ENCODE assay signal across 27 cellular contexts in the genomic region with DNA sequence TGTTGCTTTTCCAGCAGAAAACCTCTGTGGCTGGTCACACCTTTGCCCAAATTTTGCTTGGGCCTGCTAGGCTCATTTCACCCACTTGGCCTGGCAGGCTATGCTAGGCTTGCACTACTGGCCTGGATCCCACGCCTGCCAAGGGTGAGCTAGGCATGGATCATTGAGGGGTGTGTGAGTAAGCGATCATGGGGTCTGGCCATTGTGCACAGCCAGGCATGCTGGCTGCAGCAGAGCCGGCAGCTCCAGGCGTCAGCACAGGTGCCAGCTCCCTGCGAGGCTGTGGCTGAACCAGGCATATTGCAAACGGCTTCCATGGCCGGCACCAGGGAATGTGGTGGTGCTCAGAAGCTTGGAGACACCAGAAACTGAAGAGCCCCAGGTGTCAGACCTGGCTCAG. TPM values are rescaled to one million over a fixed set of nuclear protein-coding genes. Genes with fewer than 3 reads are reported as not detected.
DNase-seq lines count a peak whose midpoint lies in the region; ATAC-seq and TF ChIP-seq lines count a peak whose summit lies in the region.
"Had no signal": no experiment of that assay in that cellular context is flagged by ENCODE, and none has a peak within 500 bp of the region (broad histone marks: within the 10 kb centered on the region; RNA-seq: fewer than 3 reads in every experiment).

No MANE protein-coding gene starts in this region.

- 82 to 95% (median 88%) methylated on average over 4 to 7 of the region's 7 CpGs for WGBS in heart left ventricle, 4 donors

- ATAC-seq in heart left ventricle (peak; percentile 77 to 96 (median 88)), HG03457 (IDR thresholded peaks at IDR 0.05; ENCODE audit: unreplicated experiment) (no peak)
- ATAC-seq: activated naive CD8-positive, alpha-beta T cell treated with anti-CD3 and anti-CD28 coated beads, Interleukin-2, amount 50 U/mL, for 24 hours; stimulated activated naive CD8-positive, alpha-beta T cell treated with anti-CD3 and anti-CD28 coated beads, Interleukin-15, amount 100 ng/mL, for 72 hours had no signal

- H3K9me3 ChIP-seq in heart left ventricle (no peaks in the 10 kb centered on the region), left ventricle myocardium inferior (replicated peaks) (no peaks in the 10 kb centered on the region)
- H3K9me3 ChIP-seq: tibial artery had no signal

- H3K27me3 ChIP-seq in heart left ventricle (no peaks in the 10 kb centered on the region), left ventricle myocardium inferior (ENCODE audit: low read depth) (no peaks in the 10 kb centered on the region)
- H3K27me3 ChIP-seq: brain microvascular endothelial cell, hepatocyte, tibial artery had no signal

- no peak for TF ChIP-seq CTCF in heart left ventricle (IDR thresholded peaks at IDR 0.05)
- no peak for TF ChIP-seq CTCF in left ventricle myocardium inferior (IDR thresholded peaks at IDR 0.05; ENCODE audit: borderline replicate concordance)

- H3K4me3 ChIP-seq in heart left ventricle (no peak overlapping the region), left ventricle myocardium inferior (no peak overlapping the region)
- H3K4me3 ChIP-seq: hepatocyte, smooth muscle cell, tibial artery had no signal

- intact Hi-C loops in heart left ventricle (cut with DNase I) = no loop called here
- intact Hi-C loops in left ventricle myocardium inferior (cut with micrococcal nuclease) = no loop called here

- peak overlapping the region in 2 of 12 donors; percentile 20 to 52 for H3K27ac ChIP-seq in heart left ventricle
- H3K27ac ChIP-seq in left ventricle myocardium inferior (replicated peaks) = no peak overlapping the region
- H3K27ac ChIP-seq: brain microvascular endothelial cell, hepatocyte, tibial artery had no signal

- H3K36me3 ChIP-seq in heart left ventricle (peaks cover 0 to 6% (median 0%) of the 10 kb centered on the region in 9 donors), left ventricle myocardium inferior (no peaks in the 10 kb centered on the region)
- H3K36me3 ChIP-seq: brain microvascular endothelial cell had no signal

- DNase-seq in heart left ventricle = peak; percentile 18 to 63 (median 43)
- no peak for DNase-seq in left ventricle myocardium inferior
- DNase-seq in astrocyte of the hippocampus (ENCODE audit: low read depth, low spot score) = peak; percentile 31
- DNase-seq in medulla oblongata (ENCODE audit: extremely low spot score) = peak; percentile 70
- peak; percentile 47 for DNase-seq in ureter (ENCODE audit: low spot score)
- DNase-seq in A172 (ENCODE audit: low spot score) = no peak
- no peak for DNase-seq in activated CD8-positive, alpha-beta memory T cell treated with anti-CD3 and anti-CD28 coated beads, Interleukin-2, amount 50 U/mL, for 4 hours
- DNase-seq: activated CD4-positive, alpha-beta T cell treated with anti-CD3 and anti-CD28 coated beads for 1 hour; activated naive CD8-positive, alpha-beta T cell treated with anti-CD3 and anti-CD28 coated beads, Interleukin-2, amount 50 U/mL, for 24 hours; activated T-cell treated with anti-CD3 and anti-CD28 coated beads, Interleukin-2, amount 50 U/mL, for 24 hours; brain microvascular endothelial cell; CD8-positive, alpha-beta memory T cell; erythroblast; H7; immature natural killer cell; NCI-H1105 treated with DMSO at 0.1 percent for 48 hours; NCI-H2081; NCI-H226; NCI-H69; RPMI8226; stimulated activated CD4-positive, alpha-beta T cell treated with anti-CD3 and anti-CD28 coated beads, Interleukin-1b, Interleukin-23, amount 100 ng/mL, for 48 hours; stimulated activated CD8-positive, alpha-beta memory T cell treated with anti-CD3 and anti-CD28 coated beads, Interleukin-4, amount 100 ng/mL, for 48 hours; stimulated activated naive CD8-positive, alpha-beta T cell treated with anti-CD3 and anti-CD28 coated beads, Interleukin-15, amount 100 ng/mL, for 72 hours; tibial artery had no signal

- no peaks in the 10 kb centered on the region for H3K4me1 ChIP-seq in heart left ventricle
- no peaks in the 10 kb centered on the region for H3K4me1 ChIP-seq in left ventricle myocardium inferior
- H3K4me1 ChIP-seq: tibial artery had no signal

- no peak for TF ChIP-seq POLR2A in heart left ventricle (IDR thresholded peaks at IDR 0.05)

RNA-seq across cellular contexts. Expression of a gene that starts 19.2 kb away (rescaled TPM):
- total RNA-seq in heart left ventricle (1 to 10 TPM in 6 of 9 donors, under 1 TPM in 3; 0.82 to 2.0 (median 1.6) TPM), left ventricle myocardium inferior (2.0 TPM), ureter (6.3 TPM)
- polyA plus RNA-seq in heart left ventricle = 1 to 10 TPM in 1 of 2 donors, under 1 TPM in 1; 0.22 to 1.4 TPM
- total RNA-seq in A172 (2014; rRNA removed; shearing (Covaris generic)) = 0.36 and 0.72 TPM in 2 replicates
- polyA plus RNA-seq: CD8-positive, alpha-beta memory T cell had no signal

Comparison
In these comparisons a context has a peak if more than half of its experiments do, and no peak if none do; other contexts are left out.
1. DNase-seq: peak in heart left ventricle (5 of 5), astrocyte of the hippocampus (single experiment), medulla oblongata (single experiment) and ureter (single experiment); none in left ventricle myocardium inferior (single experiment), A172 (single experiment) and activated CD8-positive, alpha-beta memory T cell treated with anti-CD3 and anti-CD28 coated beads, Interleukin-2, amount 50 U/mL, for 4 hours (single experiment).